In genomic region chr6:1635305-1636010, GRCh38 we compare ENCODE assay signal across 17 cellular contexts. TPM values are rescaled to one million over a fixed set of nuclear protein-coding genes. Genes with fewer than 3 reads are reported as not detected.
DNase-seq lines count a peak whose midpoint lies in the region; ATAC-seq, FAIRE-seq and TF ChIP-seq lines count a peak whose summit lies in the region.
"Had no signal": no experiment of that assay in that cellular context is flagged by ENCODE, and none has a peak within 500 bp of the region (broad histone marks: within the 10 kb centered on the region; RNA-seq: fewer than 3 reads in every experiment).

No MANE protein-coding gene starts in this region.

- no peak for TF ChIP-seq POLR2A in endothelial cell of umbilical vein (IDR thresholded peaks at IDR 0.05; ENCODE audit: low read depth, low read length)

- 50 to 54% methylated on average over 23 of the region's 23 CpGs for WGBS in heart right ventricle, 2 donors
- WGBS in neuronal stem cell (ENCODE audit: extremely low coverage in 2 of 2, insufficient read length in 2 of 2, insufficient replicate concordance in 1 of 2), 2 donors: no CpG with 5 or more reads among the region's 23 CpGs
- 22 to 33% methylated on average over 23 of the region's 23 CpGs for WGBS in aorta, 2 donors

- H3K4ac ChIP-seq in neuronal stem cell (ENCODE audit: low read length): no peak overlapping the region

- H3K4me1 ChIP-seq in heart right ventricle: peaks cover 0 to 29% (median 14%) of the 10 kb centered on the region in 9 donors
- H3K4me1 ChIP-seq in endothelial cell of umbilical vein (ENCODE audit: control insufficient read depth, extremely low read depth, insufficient read depth, low read length): peaks cover 3% of the 10 kb centered on the region
- H3K4me1 ChIP-seq in neuronal stem cell (ENCODE audit: control insufficient read depth in 2 of 2, insufficient read depth in 1 of 2, low read depth in 1 of 2, low read length in 2 of 2): peaks cover 5 to 7% of the 10 kb centered on the region in 2 donors
- peaks cover 0 to 4% of the 10 kb centered on the region in 2 donors for H3K4me1 ChIP-seq in aorta (ENCODE audit: control insufficient read depth in 1 of 2, insufficient read depth in 2 of 2, low read length in 2 of 2)

- no peak overlapping the region for H2BK5ac ChIP-seq in neuronal stem cell (ENCODE audit: low read length)

- H3K27ac ChIP-seq in heart right ventricle: peak overlapping the region in 2 of 10 donors; percentile 43 to 48
- H3K27ac ChIP-seq in endothelial cell of umbilical vein (ENCODE audit: insufficient read depth, low read depth, low read length): no peak overlapping the region
- H3K27ac ChIP-seq in neuronal stem cell (replicated peaks; ENCODE audit: low read length): no peak overlapping the region
- no peak overlapping the region for H3K27ac ChIP-seq in aorta (ENCODE audit: low read depth in 1 of 2, low read length in 2 of 2)
- H3K27ac ChIP-seq: C4-2B had no signal

- no peak overlapping the region for H2AFZ ChIP-seq in endothelial cell of umbilical vein (ENCODE audit: low read depth, low read length)
- H2AFZ ChIP-seq in neuronal stem cell (ENCODE audit: low read length): peak overlapping the region; percentile 20

- H3K27me3 ChIP-seq in heart right ventricle (no peaks in the 10 kb centered on the region), endothelial cell of umbilical vein (ENCODE audit: control insufficient read depth in 2 of 2, insufficient read depth in 2 of 2, low read length in 2 of 2) (no peaks in the 10 kb centered on the region), neuronal stem cell (ENCODE audit: control insufficient read depth in 3 of 3, insufficient read depth in 3 of 3, low read depth in 1 of 3, low read length in 3 of 3) (no peaks in the 10 kb centered on the region), aorta (ENCODE audit: control insufficient read depth in 1 of 2, insufficient read depth in 2 of 2, low read length in 1 of 2) (no peaks in the 10 kb centered on the region)
- H3K27me3 ChIP-seq: Peyer's patch had no signal

- H3K23ac ChIP-seq in neuronal stem cell (ENCODE audit: low read depth, low read length, poor library complexity): no peak overlapping the region

- H4K91ac ChIP-seq in neuronal stem cell (ENCODE audit: low read depth, low read length, poor library complexity): no peak overlapping the region

- H4K8ac ChIP-seq in neuronal stem cell (ENCODE audit: low read depth, low read length): no peak overlapping the region

- dilution Hi-C loops in endothelial cell of umbilical vein (cut with MboI; ENCODE audit: extremely low pct_ligation_motif_present, low sequenced_read_pairs): no loop called here

- no peaks in the 10 kb centered on the region for H4K20me1 ChIP-seq in endothelial cell of umbilical vein (replicated peaks; ENCODE audit: control insufficient read depth, extremely low read depth, insufficient read depth, low read length)

- H3K4me2 ChIP-seq in endothelial cell of umbilical vein (ENCODE audit: insufficient read depth, low read length): no peak overlapping the region
- H3K4me2 ChIP-seq in neuronal stem cell (ENCODE audit: insufficient read depth, low read length, poor library complexity, severe bottlenecking): no peak overlapping the region

- H2AK5ac ChIP-seq in neuronal stem cell (ENCODE audit: low read depth, low read length): no peak overlapping the region

- DNase-seq in heart right ventricle (no peak), Right ventricle myocardium inferior (ENCODE audit: missing footprints) (no peak), endothelial cell of umbilical vein (ENCODE audit: low read depth, low spot score) (peak; percentile 87), neuronal stem cell (ENCODE audit: low spot score) (no peak), aorta (no peak), superior temporal gyrus (ENCODE audit: extremely low spot score) (no peak)
- DNase-seq in stimulated activated CD4-positive, alpha-beta T cell treated with anti-CD3 and anti-CD28 coated beads, Interleukin-4, amount 100 ng/mL, for 24 hours: no peak
- no peak for DNase-seq in activated T-cell treated with anti-CD3 and anti-CD28 coated beads, Interleukin-2, amount 50 U/mL, for 1 hour
- DNase-seq: 8988T, COR-L47, DMS153, H7, NCI-H1417, NCI-H1930, NCI-H510A, Peyer's patch had no signal

- no peak overlapping the region for H2BK15ac ChIP-seq in neuronal stem cell (ENCODE audit: low read length)

- no peak overlapping the region for H2BK12ac ChIP-seq in neuronal stem cell (ENCODE audit: low read length)

- no peaks in the 10 kb centered on the region for H3K79me2 ChIP-seq in endothelial cell of umbilical vein (ENCODE audit: control insufficient read depth, insufficient read depth, low read length)

- ATAC-seq in heart right ventricle (peak in 6 of 8 donors; percentile 22 to 74 (median 66)), Right ventricle myocardium inferior (no peak), aorta (ENCODE audit: low FRiP score) (peak; percentile 2)

- no peaks in the 10 kb centered on the region for H3K9me1 ChIP-seq in endothelial cell of umbilical vein (replicated peaks; ENCODE audit: control insufficient read depth, extremely low read depth, insufficient read depth, low read length)

- POLR2A ChIA-PET in endothelial cell of umbilical vein (lab: Charles Lee): no interaction called here

- no peaks in the 10 kb centered on the region for H3K36me3 ChIP-seq in heart right ventricle
- no peaks in the 10 kb centered on the region for H3K36me3 ChIP-seq in endothelial cell of umbilical vein (ENCODE audit: control insufficient read depth in 2 of 2, extremely low read depth in 1 of 2, insufficient read depth in 2 of 2, low read length in 2 of 2)
- H3K36me3 ChIP-seq in neuronal stem cell (replicated peaks in 1 of 2; ENCODE audit: control insufficient read depth in 2 of 2, insufficient read depth in 2 of 2, low read length in 2 of 2): no peaks in the 10 kb centered on the region
- no peaks in the 10 kb centered on the region for H3K36me3 ChIP-seq in aorta (ENCODE audit: control insufficient read depth in 1 of 2, insufficient read depth in 2 of 2, low read length in 1 of 2)

- no peak overlapping the region for H3K14ac ChIP-seq in neuronal stem cell (ENCODE audit: low read length)

- H2BK120ac ChIP-seq in neuronal stem cell (ENCODE audit: low read depth, low read length): no peak overlapping the region

- H3K79me1 ChIP-seq in neuronal stem cell (ENCODE audit: low read depth, low read length): no peaks in the 10 kb centered on the region

- H3K9ac ChIP-seq in endothelial cell of umbilical vein (replicated peaks; ENCODE audit: extremely low read depth, insufficient read depth, low read length) (no peak overlapping the region), neuronal stem cell (ENCODE audit: low read depth, low read length, poor library complexity) (no peak overlapping the region)

- H3K4me3 ChIP-seq in heart right ventricle (peak overlapping the region in 1 of 10 donors; percentile 16), endothelial cell of umbilical vein (replicated peaks in 1 of 3; ENCODE audit: insufficient read depth in 1 of 3, low read depth in 1 of 3, low read length in 3 of 3) (no peak overlapping the region), neuronal stem cell (ENCODE audit: low read length in 2 of 2) (peak overlapping the region in 1 of 2 donors; percentile 13), aorta (ENCODE audit: low read length in 2 of 2) (no peak overlapping the region)
- H3K4me3 ChIP-seq: Peyer's patch had no signal

- TF ChIP-seq CTCF in heart right ventricle (IDR thresholded peaks at IDR 0.05) (peak in 4 of 9 donors; percentile 13 to 36 (median 28)), endothelial cell of umbilical vein (IDR thresholded peaks at IDR 0.05; ENCODE audit: extremely low read depth in 1 of 2, insufficient read depth in 1 of 2, low read depth in 1 of 2, low read length in 2 of 2) (peak in 1 of 2 donors; percentile 13)

- CTCF ChIA-PET in endothelial cell of umbilical vein (lab: Charles Lee): interaction anchor here (0.6 to 1.6 kb wide), 4 partner anchors 11 to 718 kb away, joined by 3 to 4 read pairs (median 3); no protein-coding TSS in a partner anchor

- no TSS peak for BruUV-seq in endothelial cell of umbilical vein (replicated peaks; lab: Mats Ljungman, UMichigan)

- no peaks in the 10 kb centered on the region for H3K9me3 ChIP-seq in heart right ventricle
- no peaks in the 10 kb centered on the region for H3K9me3 ChIP-seq in endothelial cell of umbilical vein (replicated peaks; ENCODE audit: control insufficient read depth, insufficient read depth, low read length)
- H3K9me3 ChIP-seq in neuronal stem cell (replicated peaks in 1 of 2; ENCODE audit: control insufficient read depth in 2 of 2, insufficient read depth in 1 of 2, low read depth in 1 of 2, low read length in 2 of 2): no peaks in the 10 kb centered on the region
- H3K9me3 ChIP-seq in aorta (ENCODE audit: control insufficient read depth, low read length): no peaks in the 10 kb centered on the region
- H3K9me3 ChIP-seq: Peyer's patch had no signal

- H3K18ac ChIP-seq in neuronal stem cell (ENCODE audit: low read length): peak overlapping the region; percentile 45

- intact Hi-C loops in heart right ventricle (cut with DNase I): no loop called here
- intact Hi-C loops in Right ventricle myocardium inferior (cut with DNase I): no loop called here
- intact Hi-C loops in endothelial cell of umbilical vein (cut with micrococcal nuclease): loop anchor here (1.0 kb wide), 1 partner anchor 9 kb away; no protein-coding TSS in a partner anchor
- intact Hi-C loops in aorta (cut with DNase I): loop anchor here (5.0 to 10.0 kb wide), 2 partner anchors 42 to 369 kb away; no protein-coding TSS in a partner anchor

- peak; percentile 55 for FAIRE-seq in endothelial cell of umbilical vein (lab: Jason Lieb, UNC)

TF ChIP-seq in endothelial cell of umbilical vein, 7 proteins besides CTCF, POLR2A, EP300 and RAD21 (continues in another document):
- no peak for TF ChIP-seq MAX (IDR thresholded peaks at IDR 0.05; ENCODE audit: insufficient read depth, insufficient read length)
- TF ChIP-seq POLR2AphosphoS5 (IDR thresholded peaks at IDR 0.05; ENCODE audit: insufficient read depth, low read depth, low read length): no peak

RNA-seq across cellular contexts. Expression of gene FOXC1, which starts 25.7 kb away (rescaled TPM):
- total RNA-seq in heart right ventricle (1 to 10 TPM; 2.8 to 7.4 (median 4.3) TPM), Right ventricle myocardium inferior (2.7 TPM), endothelial cell of umbilical vein (15.9 and 16.4 TPM in 2 replicates), aorta (100 to 1,000 TPM in 1 of 2 donors, 10 to 100 TPM in 1; 88.8 to 134 TPM)
- polyA plus RNA-seq in heart right ventricle (1 to 10 TPM; 3.0 to 3.6 TPM), endothelial cell of umbilical vein (6.4 and 7.2 TPM in 2 replicates), aorta (10 to 100 TPM; 18.5 to 52.5 TPM)
- polyA plus RNA-seq in endothelial cell of umbilical vein (2011; cell fraction: cytosol; rRNA removed): 4.8 and 4.9 TPM in 2 replicates
- polyA plus RNA-seq in endothelial cell of umbilical vein (2011; cell fraction: nucleus; rRNA removed): 7.4 and 11.8 TPM in 2 replicates
- 3.0 and 4.0 TPM in 2 replicates for polyA plus RNA-seq in endothelial cell of umbilical vein (2012)
- polyA minus RNA-seq in endothelial cell of umbilical vein: 5.5 and 6.8 TPM in 2 replicates
- 23.5 TPM for polyA minus RNA-seq in endothelial cell of umbilical vein (2011; cell fraction: cytosol; rRNA and poly(A)+ RNA removed)
- 8.4 and 8.6 TPM in 2 replicates for polyA minus RNA-seq in endothelial cell of umbilical vein (2011; cell fraction: nucleus; rRNA and poly(A)+ RNA removed)
- polyA plus RNA-seq in neuronal stem cell (2013, experiment 1 of 2): 0.52 TPM
- 0.53 TPM for polyA plus RNA-seq in neuronal stem cell (2013, experiment 2 of 2)

Comparison
In these comparisons a context has a peak if more than half of its experiments do, and no peak if none do; other contexts are left out.
1. intact Hi-C loops: an anchor here in endothelial cell of umbilical vein (1.0 kb wide) and aorta (5.0 to 10.0 kb wide); none called in heart right ventricle and Right ventricle myocardium inferior.